In genomic region chr1:42214447-42214871, GRCh38 we compare ENCODE assay signal across 11 cellular contexts. TPM values are rescaled to one million over a fixed set of nuclear protein-coding genes. Genes with fewer than 3 reads are reported as not detected.
DNase-seq lines count a peak whose midpoint lies in the region; ATAC-seq and TF ChIP-seq lines count a peak whose summit lies in the region.
"Had no signal": no experiment of that assay in that cellular context is flagged by ENCODE, and none has a peak within 500 bp of the region (broad histone marks: within the 10 kb centered on the region; RNA-seq: fewer than 3 reads in every experiment).

No MANE protein-coding gene starts in this region.

- no peak for TF ChIP-seq CTCF in C4-2B (conservative IDR thresholded peaks at IDR 0.05)
- no peak for TF ChIP-seq CTCF in chondrocyte (IDR thresholded peaks at IDR 0.05)

- H3K27ac ChIP-seq in C4-2B, result peak overlapping the region; percentile 26; the same call in 1 of the 2 replicates
- H3K27ac ChIP-seq: thoracic aorta had no signal

- no peaks in the 10 kb centered on the region for H3K9me3 Mint-ChIP-seq in chondrocyte (ENCODE audit: low read depth)

- peaks cover 6% of the 10 kb centered on the region for H3K36me3 Mint-ChIP-seq in chondrocyte (ENCODE audit: low read depth)

- peak overlapping the region; percentile 59 for H3K27ac Mint-ChIP-seq in chondrocyte (ENCODE audit: unreplicated experiment)

- no peaks in the 10 kb centered on the region for H3K27me3 Mint-ChIP-seq in chondrocyte (ENCODE audit: low read depth)

- no peak overlapping the region for H3K4me3 Mint-ChIP-seq in chondrocyte (ENCODE audit: unreplicated experiment)

- peak; percentile 28 for DNase-seq in NCI-H1092 (lab: John Stamatoyannopoulos, UW)
- no peak for DNase-seq in chondrocyte (ENCODE audit: low spot score)
- DNase-seq in lung microvascular endothelial cell (ENCODE audit: low read depth in 2 of 2), result peak; percentile 76 to 88
- DNase-seq in activated CD4-positive, alpha-beta T cell treated with anti-CD3 and anti-CD28 coated beads, Interleukin-2, amount 50 U/mL, for 48 hours, result no peak
- DNase-seq: caudate nucleus, RPMI8226 had no signal

- H3K4me1 Mint-ChIP-seq in chondrocyte (ENCODE audit: low read depth), result peaks cover 25% of the 10 kb centered on the region

- ATAC-seq in HG02981 (IDR thresholded peaks at IDR 0.05; ENCODE audit: unreplicated experiment) (no peak), HG03045 (IDR thresholded peaks at IDR 0.05; ENCODE audit: unreplicated experiment) (no peak), GM18520 (IDR thresholded peaks at IDR 0.05; ENCODE audit: unreplicated experiment) (no peak)

RNA-seq across cellular contexts. Expression of gene GUCA2A, which starts 49.9 kb away (rescaled TPM):
- total RNA-seq in chondrocyte (not detected in 3 replicates), lung microvascular endothelial cell (not detected in 2 replicates)
- total RNA-seq: thoracic aorta had no signal

Comparison
In these comparisons a context has a peak if more than half of its experiments do, and no peak if none do; other contexts are left out.
1. DNase-seq: peak in NCI-H1092 (single experiment) and lung microvascular endothelial cell (2 of 2); none in chondrocyte (single experiment) and activated CD4-positive, alpha-beta T cell treated with anti-CD3 and anti-CD28 coated beads, Interleukin-2, amount 50 U/mL, for 48 hours (0 of 2).